1 cellular context compared by ENCODE assay signal in genomic region chr10:112185959-112186358, GRCh38.
TF ChIP-seq lines count a peak whose summit lies in the region.

No MANE protein-coding gene starts in this region.

TF ChIP-seq in K562, 482 proteins besides CTCF, POLR2A, EP300 and RAD21:
- TF ChIP-seq CBX5 (IDR thresholded peaks at IDR 0.05; ENCODE audit: borderline replicate concordance, low read depth) (peak; percentile 62; the same call in 1 of the 2 replicates), CBX3 (IDR thresholded peaks at IDR 0.05; ENCODE audit: borderline replicate concordance in 1 of 2, low read length in 2 of 2) (peak in 1 of 2 experiments; percentile 82; a peak in 2 of 3 replicates), TRIM28 (IDR thresholded peaks at IDR 0.05) (peak; percentile 67; the same call in 1 of the 2 replicates), PHB2 (IDR thresholded peaks at IDR 0.05; ENCODE audit: low read depth) (no peak), TRIM24 (IDR thresholded peaks at IDR 0.05) (peak in 1 of 2 experiments; percentile 50; a peak in 2 of 4 replicates), ZNF280A (IDR thresholded peaks at IDR 0.05; ENCODE audit: low read depth, partially characterized antibody) (peak; percentile 21), SRSF3 (IDR thresholded peaks at IDR 0.05; ENCODE audit: insufficient read depth, low read length) (no peak), ZNF217 (CRISPR knock-in tag; IDR thresholded peaks at IDR 0.05) (no peak), PHF20 (IDR thresholded peaks at IDR 0.05; ENCODE audit: partially characterized antibody) (no peak), BCOR (IDR thresholded peaks at IDR 0.05) (no peak), PATZ1 (CRISPR knock-in tag; IDR thresholded peaks at IDR 0.05; ENCODE audit: borderline replicate concordance) (no peak)
- TF ChIP-seq, protein P1, sequence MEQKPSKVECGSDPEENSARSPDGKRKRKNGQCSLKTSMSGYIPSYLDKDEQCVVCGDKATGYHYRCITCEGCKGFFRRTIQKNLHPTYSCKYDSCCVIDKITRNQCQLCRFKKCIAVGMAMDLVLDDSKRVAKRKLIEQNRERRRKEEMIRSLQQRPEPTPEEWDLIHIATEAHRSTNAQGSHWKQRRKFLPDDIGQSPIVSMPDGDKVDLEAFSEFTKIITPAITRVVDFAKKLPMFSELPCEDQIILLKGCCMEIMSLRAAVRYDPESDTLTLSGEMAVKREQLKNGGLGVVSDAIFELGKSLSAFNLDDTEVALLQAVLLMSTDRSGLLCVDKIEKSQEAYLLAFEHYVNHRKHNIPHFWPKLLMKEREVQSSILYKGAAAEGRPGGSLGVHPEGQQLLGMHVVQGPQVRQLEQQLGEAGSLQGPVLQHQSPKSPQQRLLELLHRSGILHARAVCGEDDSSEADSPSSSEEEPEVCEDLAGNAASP (IDR thresholded peaks at IDR 0.05): no peak
